ENCODE assay signal across 8 cellular contexts in the genomic region with DNA sequence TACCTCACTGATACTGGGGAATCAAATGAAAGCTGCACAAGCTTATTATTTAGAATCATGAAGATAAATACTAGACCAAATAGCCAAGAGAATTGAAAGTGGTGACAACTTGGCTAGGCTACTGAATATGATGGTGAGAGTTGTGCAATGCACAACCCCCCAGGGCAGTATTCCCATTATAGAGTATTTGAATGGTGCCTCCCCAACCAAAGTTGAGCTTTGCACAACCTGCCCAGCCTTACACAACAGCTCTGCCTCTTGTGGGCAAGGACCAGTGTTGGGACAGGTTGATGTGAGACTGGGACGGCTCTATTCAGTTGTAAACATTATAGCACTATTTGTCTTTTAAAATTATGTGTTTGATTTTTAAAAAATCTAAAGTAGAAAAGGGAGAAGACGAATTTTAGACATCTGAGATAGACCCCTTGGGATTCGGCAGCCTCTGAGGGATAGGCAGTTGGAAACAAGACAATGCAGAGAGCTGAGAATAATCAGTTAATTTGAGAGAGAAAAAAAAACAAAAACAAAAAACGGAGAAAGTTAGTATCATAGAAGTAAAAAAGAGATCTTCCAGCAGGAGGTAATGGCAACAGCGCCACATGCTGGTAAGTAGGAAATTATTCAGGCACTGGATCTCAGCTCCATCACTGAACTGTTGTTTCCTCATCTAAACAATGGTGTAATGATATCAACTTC.
DNase-seq lines count a peak whose midpoint lies in the region; ATAC-seq and TF ChIP-seq lines count a peak whose summit lies in the region.

No MANE protein-coding gene starts in this region.

- no peaks in the 10 kb centered on the region for H3K4me1 ChIP-seq in hepatocyte (ENCODE audit: insufficient read depth)

- no peaks in the 10 kb centered on the region for H4K20me1 ChIP-seq in hepatocyte (ENCODE audit: insufficient read depth, poor library complexity, severe bottlenecking)

- H3K27ac ChIP-seq in RWPE1 (no peak overlapping the region), hepatocyte (no peak overlapping the region)

- DNase-seq in ELR (ENCODE audit: low read depth) (peak; percentile 60), LNCaP clone FGC (ENCODE audit: low read depth) (peak; percentile 13), RWPE1 (ENCODE audit: low spot score) (peak; percentile 56), amniotic epithelial cell (ENCODE audit: low read depth) (peak; percentile 42), hepatocyte (ENCODE audit: low spot score) (peak; percentile 65)
- DNase-seq in stimulated activated CD4-positive, alpha-beta T cell treated with anti-CD3 and anti-CD28 coated beads, Interleukin-2, amount 100 ng/mL, for 24 hours: peak; percentile 39 to 56

- no peaks in the 10 kb centered on the region for H3K36me3 ChIP-seq in hepatocyte (replicated peaks; ENCODE audit: insufficient read depth, low read depth)

- ATAC-seq in HG02763 (IDR thresholded peaks at IDR 0.05; ENCODE audit: unreplicated experiment) (no peak), HG02571 (IDR thresholded peaks at IDR 0.05; ENCODE audit: unreplicated experiment) (no peak)

- H3K9me2 ChIP-seq in hepatocyte (replicated peaks; ENCODE audit: insufficient read depth): no peaks in the 10 kb centered on the region

- TF ChIP-seq CTCF in LNCaP clone FGC (IDR thresholded peaks at IDR 0.05; ENCODE audit: control insufficient read depth, extremely low read depth, insufficient read depth) (peak; percentile 94), RWPE1 (conservative IDR thresholded peaks at IDR 0.05; ENCODE audit: low read depth) (peak; percentile 82), hepatocyte (IDR thresholded peaks at IDR 0.05; ENCODE audit: poor library complexity) (peak; percentile 79)

- H3K4me3 ChIP-seq in LNCaP clone FGC (ENCODE audit: low read depth, low read length): no peak overlapping the region
- H3K4me3 ChIP-seq in hepatocyte: no peak overlapping the region

- POLR2A ChIA-PET in RWPE1 (lab: Yijun Ruan, JAX; ENCODE audit: low non-redundant PET): no interaction called here

- no peaks in the 10 kb centered on the region for H3K9me3 ChIP-seq in hepatocyte (ENCODE audit: low read depth)

- H3K27me3 ChIP-seq in hepatocyte: peaks cover 12% of the 10 kb centered on the region

- no peak overlapping the region for H3K4me2 ChIP-seq in hepatocyte

- CTCF ChIA-PET in RWPE1 (lab: Yijun Ruan, JAX): interaction anchor here (0.6 to 1.9 kb wide), 28 partner anchors 9 to 1351 kb away, joined by 3 to 22 read pairs (median 4); no protein-coding TSS in a partner anchor

- 18% methylated on average over 5 of the region's 5 CpGs for WGBS in hepatocyte (ENCODE audit: low lambda C conversion rate, missing lambda C conversion rate)

- no peaks in the 10 kb centered on the region for H3K79me2 ChIP-seq in hepatocyte

- no peak overlapping the region for H2AFZ ChIP-seq in hepatocyte

Comparison
In these comparisons a context has a peak if more than half of its experiments do, and no peak if none do; other contexts are left out.
1. DNase-seq: peak in every context shown above with its lines; median percentile 65 in hepatocyte; 60 in ELR; 56 in RWPE1; 48 in stimulated activated CD4-positive, alpha-beta T cell treated with anti-CD3 and anti-CD28 coated beads, Interleukin-2, amount 100 ng/mL, for 24 hours; 42 in amniotic epithelial cell; 13 in LNCaP clone FGC.